1 cellular context compared by ENCODE assay signal in genomic region chr16:55571191-55571897, GRCh38.
A peak's percentile ranks its signal among the peaks of the same experiment; 100 is the strongest.
TF ChIP-seq lines count a peak whose summit lies in the region.

No MANE protein-coding gene starts in this region.

TF ChIP-seq in HepG2, 621 proteins besides CTCF, POLR2A, EP300 and RAD21 (continued from another document and continues in another):
- TF ChIP-seq TEAD3 (CRISPR knock-in tag; optimal IDR thresholded peaks at IDR 0.05; ENCODE audit: borderline replicate concordance), result peak; percentile 65
- peak; percentile 66; the same call in 1 of the 2 replicates for TF ChIP-seq IKZF5 (CRISPR knock-in tag; IDR thresholded peaks at IDR 0.05)
- peak; percentile 44; the same call in 1 of the 2 replicates for TF ChIP-seq CREM (IDR thresholded peaks at IDR 0.05)
- no peak for TF ChIP-seq CREM (CRISPR knock-in tag; IDR thresholded peaks at IDR 0.05)
- TF ChIP-seq PRDM10 (CRISPR knock-in tag; IDR thresholded peaks at IDR 0.05; ENCODE audit: low read depth), result 0 out of 2 replicates have a peak, but pooled peaks have one; percentile 23
- TF ChIP-seq FOXA3 (CRISPR knock-in tag; IDR thresholded peaks at IDR 0.05), result peak; percentile 76
- peak; percentile 80 for TF ChIP-seq MED1 (CRISPR knock-in tag; IDR thresholded peaks at IDR 0.05)
- no peak for TF ChIP-seq HDAC1 (CRISPR knock-in tag; IDR thresholded peaks at IDR 0.05)
- TF ChIP-seq ATF1 (CRISPR knock-in tag; IDR thresholded peaks at IDR 0.05), result 0 out of 2 replicates have a peak, but pooled peaks have one; percentile 41
- TF ChIP-seq ZNF580 (CRISPR knock-in tag; IDR thresholded peaks at IDR 0.05; ENCODE audit: borderline replicate concordance, low read depth), result peak; percentile 36; the same call in 1 of the 2 replicates
- peak; percentile 48; the same call in 1 of the 2 replicates for TF ChIP-seq MAZ (IDR thresholded peaks at IDR 0.05; ENCODE audit: borderline replicate concordance, low read depth, low read length)
- TF ChIP-seq MAZ (CRISPR knock-in tag; IDR thresholded peaks at IDR 0.05; ENCODE audit: low read depth), result no peak
- TF ChIP-seq HNRNPK (IDR thresholded peaks at IDR 0.05; ENCODE audit: low read depth, low read length, poor library complexity, severe bottlenecking), result no peak
- no peak for TF ChIP-seq ZNF44 (CRISPR knock-in tag; IDR thresholded peaks at IDR 0.05)
- TF ChIP-seq SAP130 (CRISPR knock-in tag; IDR thresholded peaks at IDR 0.05; ENCODE audit: low read depth), result peak; percentile 68
- TF ChIP-seq SP5 (CRISPR knock-in tag; IDR thresholded peaks at IDR 0.05; ENCODE audit: borderline replicate concordance, low read depth), result peak; percentile 52; the same call in 1 of the 2 replicates
- TF ChIP-seq ZMYM4 (CRISPR knock-in tag; IDR thresholded peaks at IDR 0.05), result peak; percentile 72
- TF ChIP-seq ZNF512B (CRISPR knock-in tag; IDR thresholded peaks at IDR 0.05; ENCODE audit: borderline replicate concordance), result no peak
- TF ChIP-seq MZF1 (CRISPR knock-in tag; IDR thresholded peaks at IDR 0.05; ENCODE audit: borderline replicate concordance), result no peak
- peak; percentile 56; the same call in 1 of the 2 replicates for TF ChIP-seq IRF2 (CRISPR knock-in tag; IDR thresholded peaks at IDR 0.05)
- TF ChIP-seq SOX6 (IDR thresholded peaks at IDR 0.05), result no peak
- TF ChIP-seq SOX6 (CRISPR knock-in tag; IDR thresholded peaks at IDR 0.05), result peak; percentile 88
- peak; percentile 81; the same call in 1 of the 2 replicates for TF ChIP-seq ZNF772 (CRISPR knock-in tag; IDR thresholded peaks at IDR 0.05)
- TF ChIP-seq HMGXB3 (CRISPR knock-in tag; IDR thresholded peaks at IDR 0.05; ENCODE audit: borderline replicate concordance), result 0 out of 2 replicates have a peak, but pooled peaks have one; percentile 34
- TF ChIP-seq UBTF (CRISPR knock-in tag; IDR thresholded peaks at IDR 0.05), result no peak
- peak in 1 of 2 experiments; percentile 32; a peak in 1 of 4 replicates for TF ChIP-seq HMGXB4 (CRISPR knock-in tag; IDR thresholded peaks at IDR 0.05; ENCODE audit: borderline replicate concordance in 1 of 2, low read depth in 1 of 2)
- peak; percentile 67 for TF ChIP-seq RCOR2 (CRISPR knock-in tag; IDR thresholded peaks at IDR 0.05)
- TF ChIP-seq NCOA2 (CRISPR knock-in tag; IDR thresholded peaks at IDR 0.05), result peak; percentile 95
- no peak for TF ChIP-seq REXO4 (CRISPR knock-in tag; IDR thresholded peaks at IDR 0.05; ENCODE audit: borderline replicate concordance)
- peak; percentile 64; the same call in 1 of the 2 replicates for TF ChIP-seq PPARG (CRISPR knock-in tag; conservative IDR thresholded peaks at IDR 0.05)
- TF ChIP-seq ZSCAN21 (CRISPR knock-in tag; IDR thresholded peaks at IDR 0.05; ENCODE audit: borderline replicate concordance), result 0 out of 2 replicates have a peak, but pooled peaks have one; percentile 18
- TF ChIP-seq PAXIP1 (CRISPR knock-in tag; conservative IDR thresholded peaks at IDR 0.05), result peak; percentile 67; the same call in 1 of the 2 replicates
- peak; percentile 87; the same call in 1 of the 2 replicates for TF ChIP-seq HMG20A (CRISPR knock-in tag; IDR thresholded peaks at IDR 0.05; ENCODE audit: borderline replicate concordance)
- TF ChIP-seq HOMEZ (CRISPR knock-in tag; IDR thresholded peaks at IDR 0.05; ENCODE audit: low read depth), result peak; percentile 99
- no peak for TF ChIP-seq ZNF775 (CRISPR knock-in tag; IDR thresholded peaks at IDR 0.05; ENCODE audit: borderline replicate concordance)
